In genomic region chr10:61024801-61025201, GRCh38 we compare ENCODE assay signal across 9 cellular contexts.
A peak's percentile ranks its signal among the peaks of the same experiment; 100 is the strongest.
DNase-seq lines count a peak whose midpoint lies in the region; ATAC-seq and TF ChIP-seq lines count a peak whose summit lies in the region.
"Had no signal": no experiment of that assay in that cellular context is flagged by ENCODE, and none has a peak within 500 bp of the region (broad histone marks: within the 10 kb centered on the region; RNA-seq: fewer than 3 reads in every experiment).

No MANE protein-coding gene starts in this region.

- H3K27me3 ChIP-seq in HCT116 (ENCODE audit: insufficient read depth, low read length), result no peaks in the 10 kb centered on the region
- H3K27me3 ChIP-seq in layer of hippocampus (ENCODE audit: control insufficient read depth, insufficient read depth, low read length), result no peaks in the 10 kb centered on the region

- H3K36me3 Mint-ChIP-seq in activated B cell treated with CpG ODN at 0.5 μM for 24 hours (ENCODE audit: low read depth), result no peaks in the 10 kb centered on the region

- TF ChIP-seq CTCF in AG10803 (conservative IDR thresholded peaks at IDR 0.05; ENCODE audit: low read length) (peak; percentile 62), HCT116 (IDR thresholded peaks at IDR 0.05 in 2 of 3, conservative IDR thresholded peaks at IDR 0.05 in 1 of 3; ENCODE audit: borderline replicate concordance in 1 of 3, insufficient read depth in 1 of 3, low read depth in 2 of 3, low read length in 2 of 3) (peak; percentile 17 to 87 (median 87); a peak in 5 of 6 replicates), activated B cell treated with CpG ODN at 0.5 μM for 24 hours (IDR thresholded peaks at IDR 0.05) (no peak)

- no peak overlapping the region for H3K4me3 Mint-ChIP-seq in activated B cell treated with CpG ODN at 0.5 μM for 24 hours

- H3K9me3 Mint-ChIP-seq in activated B cell treated with CpG ODN at 0.5 μM for 24 hours, result no peaks in the 10 kb centered on the region

- TF ChIP-seq POLR2A in HCT116 (IDR thresholded peaks at IDR 0.05; ENCODE audit: borderline replicate concordance, extremely low read depth, insufficient read depth, insufficient read length), result no peak

- no peak overlapping the region for H3K9ac ChIP-seq in HCT116 (ENCODE audit: low read length)

- H3K9me2 ChIP-seq in HCT116 (ENCODE audit: insufficient read depth), result no peaks in the 10 kb centered on the region; the same call in 1 of the 2 replicates

- DNase-seq in AG10803 (ENCODE audit: low read depth), result peak; percentile 5
- no peak for DNase-seq in HCT116 (ENCODE audit: low read depth, low spot score)
- no peak for DNase-seq in activated B cell treated with CpG ODN at 0.5 μM for 24 hours
- DNase-seq in activated T-cell treated with anti-CD3 and anti-CD28 coated beads, Interleukin-2, amount 50 U/mL, for 1 hour, result no peak
- DNase-seq in activated effector memory CD4-positive, alpha-beta T cell treated with Interleukin-2 at 50 U/mL for 16 hours, result no peak
- no peak for DNase-seq in stimulated activated CD4-positive, alpha-beta T cell treated with anti-CD3 and anti-CD28 coated beads, Interleukin-4, amount 100 ng/mL, for 1 hour
- DNase-seq: stimulated activated CD8-positive, alpha-beta memory T cell treated with anti-CD3 and anti-CD28 coated beads, Interleukin-4, amount 100 ng/mL, for 48 hours had no signal

- RAD21 ChIA-PET in HCT116 (lab: Charles Lee; ENCODE audit: low non-redundant PET in 1 of 2, low total read pairs in 2 of 2, uncharacterized antibody in 2 of 2, unreplicated experiment in 2 of 2), result no interaction called here

- CTCF ChIA-PET in HCT116 (lab: Charles Lee), result interaction anchor here (0.6 to 1.1 kb wide), 12 partner anchors 9 to 259 kb away, joined by 3 to 7 read pairs (median 3); no protein-coding TSS in a partner anchor
- CTCF ChIA-PET in activated B cell treated with CpG ODN at 0.5 μM for 24 hours (lab: Charles Lee), result interaction anchor here (0.8 to 1.7 kb wide), 5 partner anchors 10 to 259 kb away, joined by 4 to 7 read pairs (median 5); no protein-coding TSS in a partner anchor

- H3K79me2 ChIP-seq in HCT116 (ENCODE audit: insufficient read depth, low read length), result no peaks in the 10 kb centered on the region

- no peak overlapping the region for H3K27ac ChIP-seq in HCT116 (ENCODE audit: low read depth, low read length)
- peak overlapping the region; percentile 27 for H3K27ac ChIP-seq in layer of hippocampus (ENCODE audit: low read depth, low read length)

- no peak overlapping the region for H3K4me2 ChIP-seq in HCT116 (ENCODE audit: low read length)

- no peak overlapping the region for H3K27ac Mint-ChIP-seq in activated B cell treated with CpG ODN at 0.5 μM for 24 hours

- no peaks in the 10 kb centered on the region for H3K36me3 ChIP-seq in HCT116 (ENCODE audit: control insufficient read depth in 1 of 2, insufficient read depth in 2 of 2, low read length in 2 of 2)

- peak; percentile 34 for TF ChIP-seq RAD21 in HCT116 (IDR thresholded peaks at IDR 0.05; ENCODE audit: low read depth)

- ATAC-seq in HCT116 (peak; percentile 89), activated B cell treated with CpG ODN at 0.5 μM for 24 hours (ENCODE audit: low read depth) (peak; percentile 45), HG02642 (IDR thresholded peaks at IDR 0.05; ENCODE audit: poor library complexity, unreplicated experiment) (no peak)

- no peaks in the 10 kb centered on the region for H3K4me1 Mint-ChIP-seq in activated B cell treated with CpG ODN at 0.5 μM for 24 hours

- POLR2A ChIA-PET in HCT116 (lab: Charles Lee) (no interaction called here), activated B cell treated with CpG ODN at 0.5 μM for 24 hours (lab: Charles Lee) (no interaction called here)

- no peaks in the 10 kb centered on the region for H4K20me1 ChIP-seq in HCT116 (ENCODE audit: insufficient read depth)

- peaks cover 22% of the 10 kb centered on the region for H3K27me3 Mint-ChIP-seq in activated B cell treated with CpG ODN at 0.5 μM for 24 hours

- no TSS peak for BruUV-seq in HCT116 (replicated peaks; lab: Mats Ljungman, UMichigan)

- H2AFZ ChIP-seq in HCT116 (ENCODE audit: low read depth, low read length, poor library complexity, severe bottlenecking), result peak overlapping the region; percentile 44

- H3K4me3 ChIP-seq in AG10803 (ENCODE audit: low read length) (no peak overlapping the region), HCT116 (replicated peaks in 1 of 2; ENCODE audit: low read depth in 1 of 2, low read length in 2 of 2) (no peak overlapping the region)

- H3K4me1 ChIP-seq in HCT116 (ENCODE audit: control insufficient read depth in 1 of 2, insufficient read depth in 2 of 2, low read length in 2 of 2), result no peaks in the 10 kb centered on the region

- no peaks in the 10 kb centered on the region for H3K9me3 ChIP-seq in HCT116 (ENCODE audit: control insufficient read depth in 1 of 2, insufficient read depth in 1 of 2, low read depth in 1 of 2, low read length in 2 of 2)

- intact Hi-C loops in HCT116 (cut with micrococcal nuclease) (no loop called here), activated B cell treated with CpG ODN at 0.5 μM for 24 hours (cut with micrococcal nuclease) (loop anchor here (1.0 to 5.0 kb wide), 2 partner anchors 118 to 260 kb away; no protein-coding TSS in a partner anchor)

TF ChIP-seq in HCT116, 20 proteins besides CTCF, POLR2A, EP300 and RAD21:
- TF ChIP-seq ZNF274 (IDR thresholded peaks at IDR 0.05; ENCODE audit: low read depth, low read length) (no peak), YY1 (IDR thresholded peaks at IDR 0.05; ENCODE audit: extremely low read depth, insufficient replicate concordance, low read depth, low read length) (no peak)
